Comparison of ENCODE assay signal across 2 cellular contexts in genomic region chr4:152735302-152735917, GRCh38.
TF ChIP-seq lines count a peak whose summit lies in the region.

No MANE protein-coding gene starts in this region.

TF ChIP-seq in GM12878, 131 proteins besides CTCF, POLR2A, EP300 and RAD21 (continues in another document):
- TF ChIP-seq YBX1 (IDR thresholded peaks at IDR 0.05): no peak
- no peak for TF ChIP-seq RELB (IDR thresholded peaks at IDR 0.05; ENCODE audit: low read depth)
- no peak for TF ChIP-seq CREM (IDR thresholded peaks at IDR 0.05; ENCODE audit: low read depth)
- no peak for TF ChIP-seq JUNB (IDR thresholded peaks at IDR 0.05)
- TF ChIP-seq SREBF1 (IDR thresholded peaks at IDR 0.05; ENCODE audit: low read length): no peak
- no peak for TF ChIP-seq DPF2 (IDR thresholded peaks at IDR 0.05)
- TF ChIP-seq KDM1A (IDR thresholded peaks at IDR 0.05; ENCODE audit: borderline replicate concordance): no peak
- no peak for TF ChIP-seq HCFC1 (IDR thresholded peaks at IDR 0.05; ENCODE audit: low read length)
- no peak for TF ChIP-seq BRCA1 (IDR thresholded peaks at IDR 0.05; ENCODE audit: low read depth, low read length)
- TF ChIP-seq PML (IDR thresholded peaks at IDR 0.05; ENCODE audit: low read length): no peak
- peak; percentile 84; the same call in 1 of the 2 replicates for TF ChIP-seq SMC3 (IDR thresholded peaks at IDR 0.05; ENCODE audit: borderline replicate concordance, low read length)
- TF ChIP-seq SMARCA5 (IDR thresholded peaks at IDR 0.05): 0 out of 2 replicates have a peak, but pooled peaks have one; percentile 23
- no peak for TF ChIP-seq SIX5 (IDR thresholded peaks at IDR 0.05; ENCODE audit: low read depth, low read length, severe bottlenecking)
- TF ChIP-seq ASH2L (IDR thresholded peaks at IDR 0.05; ENCODE audit: borderline replicate concordance, low read depth): no peak
- TF ChIP-seq MEF2A (IDR thresholded peaks at IDR 0.05; ENCODE audit: insufficient read depth, low read depth, low read length): no peak
- no peak for TF ChIP-seq MTA3 (IDR thresholded peaks at IDR 0.05; ENCODE audit: borderline replicate concordance, low read length)
- no peak for TF ChIP-seq REST (IDR thresholded peaks at IDR 0.05; ENCODE audit: low read depth, low read length)
- no peak for TF ChIP-seq CBX3 (IDR thresholded peaks at IDR 0.05; ENCODE audit: borderline replicate concordance, low read depth)
- TF ChIP-seq, protein P1, sequence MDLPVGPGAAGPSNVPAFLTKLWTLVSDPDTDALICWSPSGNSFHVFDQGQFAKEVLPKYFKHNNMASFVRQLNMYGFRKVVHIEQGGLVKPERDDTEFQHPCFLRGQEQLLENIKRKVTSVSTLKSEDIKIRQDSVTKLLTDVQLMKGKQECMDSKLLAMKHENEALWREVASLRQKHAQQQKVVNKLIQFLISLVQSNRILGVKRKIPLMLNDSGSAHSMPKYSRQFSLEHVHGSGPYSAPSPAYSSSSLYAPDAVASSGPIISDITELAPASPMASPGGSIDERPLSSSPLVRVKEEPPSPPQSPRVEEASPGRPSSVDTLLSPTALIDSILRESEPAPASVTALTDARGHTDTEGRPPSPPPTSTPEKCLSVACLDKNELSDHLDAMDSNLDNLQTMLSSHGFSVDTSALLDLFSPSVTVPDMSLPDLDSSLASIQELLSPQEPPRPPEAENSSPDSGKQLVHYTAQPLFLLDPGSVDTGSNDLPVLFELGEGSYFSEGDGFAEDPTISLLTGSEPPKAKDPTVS (IDR thresholded peaks at IDR 0.05; ENCODE audit: low read depth, low read length): no peak
- no peak for TF ChIP-seq POLR2AphosphoS2 (IDR thresholded peaks at IDR 0.05; ENCODE audit: low read depth, low read length)
- no peak for TF ChIP-seq MLLT1 (IDR thresholded peaks at IDR 0.05)

TF ChIP-seq in HepG2, 621 proteins besides CTCF, POLR2A, EP300 and RAD21:
- TF ChIP-seq STAG1 (CRISPR knock-in tag; IDR thresholded peaks at IDR 0.05): peak; percentile 69
- TF ChIP-seq, protein P2, sequence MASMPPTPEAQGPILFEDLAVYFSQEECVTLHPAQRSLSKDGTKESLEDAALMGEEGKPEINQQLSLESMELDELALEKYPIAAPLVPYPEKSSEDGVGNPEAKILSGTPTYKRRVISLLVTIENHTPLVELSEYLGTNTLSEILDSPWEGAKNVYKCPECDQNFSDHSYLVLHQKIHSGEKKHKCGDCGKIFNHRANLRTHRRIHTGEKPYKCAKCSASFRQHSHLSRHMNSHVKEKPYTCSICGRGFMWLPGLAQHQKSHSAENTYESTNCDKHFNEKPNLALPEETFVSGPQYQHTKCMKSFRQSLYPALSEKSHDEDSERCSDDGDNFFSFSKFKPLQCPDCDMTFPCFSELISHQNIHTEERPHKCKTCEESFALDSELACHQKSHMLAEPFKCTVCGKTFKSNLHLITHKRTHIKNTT (CRISPR knock-in tag; IDR thresholded peaks at IDR 0.05): no peak
- no peak for TF ChIP-seq THRA (CRISPR knock-in tag; IDR thresholded peaks at IDR 0.05; ENCODE audit: borderline replicate concordance)
- no peak for TF ChIP-seq REL (CRISPR knock-in tag; conservative IDR thresholded peaks at IDR 0.05)
- no peak for TF ChIP-seq ATRX (CRISPR knock-in tag; IDR thresholded peaks at IDR 0.05; ENCODE audit: borderline replicate concordance)
- no peak for TF ChIP-seq ZNF691 (CRISPR knock-in tag; IDR thresholded peaks at IDR 0.05; ENCODE audit: borderline replicate concordance, low read depth)
- TF ChIP-seq ARID3A (IDR thresholded peaks at IDR 0.05; ENCODE audit: low read depth, low read length): 0 out of 2 replicates have a peak, but pooled peaks have one; percentile 14
- TF ChIP-seq SMC3 (IDR thresholded peaks at IDR 0.05; ENCODE audit: low read length): peak; percentile 66
- no peak for TF ChIP-seq HNRNPUL1 (IDR thresholded peaks at IDR 0.05; ENCODE audit: low read depth, low read length)
- TF ChIP-seq HIC2 (CRISPR knock-in tag; IDR thresholded peaks at IDR 0.05; ENCODE audit: low read depth): no peak
- TF ChIP-seq ARNT2 (CRISPR knock-in tag; IDR thresholded peaks at IDR 0.05; ENCODE audit: low read depth): no peak
- TF ChIP-seq SOX5 (CRISPR knock-in tag; IDR thresholded peaks at IDR 0.05; ENCODE audit: borderline replicate concordance): no peak
